ENCODE assay signal across 7 cellular contexts in genomic region chr10:73094986-73095478, GRCh38. TPM values are rescaled to one million over a fixed set of nuclear protein-coding genes. Genes with fewer than 3 reads are reported as not detected.
DNase-seq lines count a peak whose midpoint lies in the region; ATAC-seq, FAIRE-seq and TF ChIP-seq lines count a peak whose summit lies in the region.

No MANE protein-coding gene starts in this region.

- H3K27me3 Mint-ChIP-seq in activated naive CD8-positive, alpha-beta T cell: no peaks in the 10 kb centered on the region

- no peaks in the 10 kb centered on the region for H3K9me3 ChIP-seq in HUES6 (ENCODE audit: control insufficient read depth, insufficient read depth, low read depth, low read length)
- no peaks in the 10 kb centered on the region for H3K9me3 ChIP-seq in kidney (ENCODE audit: control insufficient read depth in 1 of 2, low read length in 2 of 2)
- no peaks in the 10 kb centered on the region for H3K9me3 ChIP-seq in subcutaneous abdominal adipose tissue (ENCODE audit: control insufficient read depth in 5 of 5, low read length in 5 of 5)

- H3K36me3 Mint-ChIP-seq in activated naive CD8-positive, alpha-beta T cell: peaks cover 3% of the 10 kb centered on the region

- H3K27me3 ChIP-seq in HUES6 (ENCODE audit: control insufficient read depth, insufficient read depth, low read length): no peaks in the 10 kb centered on the region
- H3K27me3 ChIP-seq in subcutaneous abdominal adipose tissue (ENCODE audit: control insufficient read depth in 5 of 5, insufficient read depth in 4 of 5, low read length in 5 of 5): no peaks in the 10 kb centered on the region

- ATAC-seq in GM19455 (IDR thresholded peaks at IDR 0.05; ENCODE audit: unreplicated experiment): no peak

- no peak overlapping the region; the same call in 1 of the 2 replicates for H3K27ac ChIP-seq in HUES6 (ENCODE audit: low read depth, low read length)
- peak overlapping the region in 1 of 2 donors; percentile 98 for H3K27ac ChIP-seq in kidney (ENCODE audit: low read depth in 2 of 2, low read length in 2 of 2)
- peak overlapping the region; percentile 99 for H3K27ac ChIP-seq in subcutaneous abdominal adipose tissue (ENCODE audit: low read depth, low read length)

- H3K4me1 ChIP-seq in HUES6 (ENCODE audit: control insufficient read depth, insufficient read depth, low read length): peaks cover 11% of the 10 kb centered on the region
- peaks cover 0 to 4% of the 10 kb centered on the region in 2 donors for H3K4me1 ChIP-seq in kidney (ENCODE audit: control insufficient read depth in 1 of 2, insufficient read depth in 1 of 2, low read depth in 1 of 2, low read length in 2 of 2)
- peaks cover 2 to 29% (median 15%) of the 10 kb centered on the region in 5 donors for H3K4me1 ChIP-seq in subcutaneous abdominal adipose tissue (ENCODE audit: control insufficient read depth in 5 of 5, insufficient read depth in 5 of 5, low read length in 5 of 5)

- H3K4me3 ChIP-seq in HUES6 (ENCODE audit: low read depth, low read length) (peak overlapping the region; percentile 94), kidney (ENCODE audit: low read length in 2 of 2) (peak overlapping the region; percentile 71 to 97), subcutaneous abdominal adipose tissue (ENCODE audit: low read depth in 1 of 5, low read length in 5 of 5) (peak overlapping the region; percentile 76 to 91 (median 87))

- intact Hi-C loops in kidney (cut with DNase I): no loop called here

- no peak for TF ChIP-seq CTCF in kidney (IDR thresholded peaks at IDR 0.05; ENCODE audit: borderline replicate concordance, extremely low read depth, insufficient read depth)

- H3K4me1 Mint-ChIP-seq in activated naive CD8-positive, alpha-beta T cell (ENCODE audit: low read depth): peaks cover 36% of the 10 kb centered on the region

- H3K9ac ChIP-seq in HUES6 (ENCODE audit: low read length) (peak overlapping the region; percentile 88), kidney (ENCODE audit: low read length in 2 of 2) (peak overlapping the region in 1 of 2 donors; percentile 85), subcutaneous abdominal adipose tissue (ENCODE audit: low read length in 5 of 5) (peak overlapping the region; percentile 63 to 97 (median 91))

- no peak for DNase-seq in kidney
- no peak for DNase-seq in NCI-H446 treated with DMSO at 0.1 percent for 48 hours (lab: John Stamatoyannopoulos, UW)
- DNase-seq in NCI-H1092 (lab: John Stamatoyannopoulos, UW): no peak

- H3K27ac Mint-ChIP-seq in activated naive CD8-positive, alpha-beta T cell: peak overlapping the region; percentile 96

- H3K36me3 ChIP-seq in HUES6 (ENCODE audit: control insufficient read depth, insufficient read depth, low read length): no peaks in the 10 kb centered on the region
- H3K36me3 ChIP-seq in kidney (ENCODE audit: control insufficient read depth in 1 of 2, insufficient read depth in 2 of 2, low read length in 2 of 2): no peaks in the 10 kb centered on the region
- no peaks in the 10 kb centered on the region for H3K36me3 ChIP-seq in subcutaneous abdominal adipose tissue (ENCODE audit: control insufficient read depth in 5 of 5, insufficient read depth in 5 of 5, low read length in 5 of 5)

- no peak for FAIRE-seq in kidney (lab: Jason Lieb, UNC)

- no peaks in the 10 kb centered on the region for H3K9me3 Mint-ChIP-seq in activated naive CD8-positive, alpha-beta T cell (ENCODE audit: low read depth)

- H3K4me3 Mint-ChIP-seq in activated naive CD8-positive, alpha-beta T cell: peak overlapping the region; percentile 90

RNA-seq across cellular contexts. Expression of gene P4HA1, which starts 1.6 kb away (rescaled TPM):
- total RNA-seq in kidney: 25.3 TPM
- 15.7 TPM for polyA plus RNA-seq in kidney (ENCODE audit: insufficient read depth, low read depth, low replicate concordance)

RNA-seq across cellular contexts. Expression of gene NUDT13, which starts 15.2 kb away (rescaled TPM):
- total RNA-seq in kidney: 3.3 TPM
- 3.7 TPM for polyA plus RNA-seq in kidney (ENCODE audit: insufficient read depth, low read depth, low replicate concordance)
